ENCODE assay signal across 8 cellular contexts in genomic region chr7:519974-520458, GRCh38. TPM values are rescaled to one million over a fixed set of nuclear protein-coding genes. Genes with fewer than 3 reads are reported as not detected.
DNase-seq lines count a peak whose midpoint lies in the region; ATAC-seq, FAIRE-seq and TF ChIP-seq lines count a peak whose summit lies in the region.

No MANE protein-coding gene starts in this region.

- no peaks in the 10 kb centered on the region; a peak in 1 of 5 replicates for H3K9me3 Mint-ChIP-seq in H9

- no peak overlapping the region for H2BK5ac ChIP-seq in H9 (ENCODE audit: insufficient read length, low read length)

- H2AFZ ChIP-seq in H9 (ENCODE audit: low read length), result no peak overlapping the region

- no peak overlapping the region for H2BK12ac ChIP-seq in H9 (ENCODE audit: insufficient read length, low read depth, low read length)

- H3K18ac ChIP-seq in H9 (ENCODE audit: insufficient read length, low read depth, low read length), result no peak overlapping the region

- TF ChIP-seq CTCF in C4-2B (conservative IDR thresholded peaks at IDR 0.05) (no peak; the same call in 1 of the 2 replicates), H9 (conservative IDR thresholded peaks at IDR 0.05) (peak; percentile 36; the same call in 1 of the 3 replicates), mucosa of descending colon (IDR thresholded peaks at IDR 0.05) (no peak), BE2C (IDR thresholded peaks at IDR 0.05; ENCODE audit: low read depth, low read length) (no peak)

- peaks cover 30% of the 10 kb centered on the region; the same call in 1 of the 2 replicates for H3K27me3 ChIP-seq in H9 (ENCODE audit: insufficient read depth, low read length)
- H3K27me3 ChIP-seq in BE2C, result peaks cover 90% of the 10 kb centered on the region

- H3K4me3 Mint-ChIP-seq in H9 (peak overlapping the region; percentile 31 to 78; a peak in 2 of 5 replicates), T-helper 17 cell (no peak overlapping the region)

- no peak overlapping the region for H3K9ac ChIP-seq in H9 (ENCODE audit: extremely low read depth, insufficient read length, low read length)

- no peaks in the 10 kb centered on the region for H3K79me1 ChIP-seq in H9 (ENCODE audit: insufficient read depth, low read depth, low read length, poor library complexity, severe bottlenecking)

- H3K4me3 ChIP-seq in mucosa of descending colon (peak overlapping the region; percentile 54), BE2C (ENCODE audit: low read depth, low read length) (no peak overlapping the region)

- DNase-seq in H9 (peak; percentile 74), T-helper 17 cell (no peak), mucosa of descending colon (peak in 2 of 3 donors; percentile 44 to 74), urothelium cell line (ENCODE audit: low spot score) (peak; percentile 84), BE2C (no peak)

- H3K27me3 Mint-ChIP-seq in H9 (ENCODE audit: low read depth) (peaks cover 65% of the 10 kb centered on the region), T-helper 17 cell (peaks cover 15% of the 10 kb centered on the region)

- no peak overlapping the region for H3K23ac ChIP-seq in H9 (ENCODE audit: insufficient read length, low read depth, low read length)

- H2BK15ac ChIP-seq in H9 (ENCODE audit: low read depth, low read length), result no peak overlapping the region

- H4K8ac ChIP-seq in H9 (replicated peaks; ENCODE audit: insufficient read length, low read depth, low read length), result no peak overlapping the region

- ATAC-seq in T-helper 17 cell (peak; percentile 19), esophagus mucosa (peak; percentile 15), mucosa of descending colon (peak; percentile 33), HG02759 (IDR thresholded peaks at IDR 0.05; ENCODE audit: unreplicated experiment) (no peak)

- H3K27ac ChIP-seq in C4-2B (peak overlapping the region; percentile 62; the same call in 1 of the 2 replicates), H9 (ENCODE audit: insufficient read length, low read depth, low read length) (no peak overlapping the region)

- no peak overlapping the region for H3K4ac ChIP-seq in H9 (ENCODE audit: low read depth, low read length)

- H3K9me3 ChIP-seq in H9 (ENCODE audit: control insufficient read depth, low read depth, low read length), result no peaks in the 10 kb centered on the region
- no peaks in the 10 kb centered on the region for H3K9me3 ChIP-seq in T-helper 17 cell (ENCODE audit: control insufficient read depth, low read length, poor library complexity, severe bottlenecking)
- H3K9me3 ChIP-seq in mucosa of descending colon, result no peaks in the 10 kb centered on the region
- H3K9me3 ChIP-seq in BE2C, result no peaks in the 10 kb centered on the region

- H4K5ac ChIP-seq in H9 (ENCODE audit: insufficient read length, low read depth, low read length), result no peak overlapping the region

- no peak overlapping the region for H3K27ac Mint-ChIP-seq in H9
- no peak overlapping the region for H3K27ac Mint-ChIP-seq in T-helper 17 cell

- intact Hi-C loops in mucosa of descending colon (cut with DNase I, micrococcal nuclease), result no loop called here

- FAIRE-seq in urothelium cell line (lab: Jason Lieb, UNC), result no peak

- H3K4me1 Mint-ChIP-seq in H9, result peaks cover 17 to 29% of the 10 kb centered on the region in 2 experiments
- peaks cover 11% of the 10 kb centered on the region for H3K4me1 Mint-ChIP-seq in T-helper 17 cell

- no CpG with 5 or more reads among the region's 53 CpGs for WGBS in H9 (ENCODE audit: extremely low coverage, insufficient read length, low lambda C conversion rate)

- no peaks in the 10 kb centered on the region; a peak in 1 of 7 replicates for H3K36me3 Mint-ChIP-seq in H9 (ENCODE audit: insufficient read depth in 1 of 3, low read depth in 3 of 3)
- no peaks in the 10 kb centered on the region for H3K36me3 Mint-ChIP-seq in T-helper 17 cell (ENCODE audit: low read depth)

- H3K14ac ChIP-seq in H9 (ENCODE audit: insufficient read depth, low read length), result no peak overlapping the region

- H2AK5ac ChIP-seq in H9 (ENCODE audit: insufficient read length, low read length), result no peak overlapping the region

- H3T11ph ChIP-seq in H9 (ENCODE audit: low read length), result no peak overlapping the region

- no peak overlapping the region for H2BK120ac ChIP-seq in H9 (ENCODE audit: low read depth, low read length, poor library complexity, severe bottlenecking)

- H3K23me2 ChIP-seq in H9 (ENCODE audit: insufficient read length, low read depth, low read length, poor library complexity, severe bottlenecking), result peaks cover 38% of the 10 kb centered on the region

- no peak overlapping the region for H4K91ac ChIP-seq in H9 (ENCODE audit: insufficient read length, low read depth, low read length)

- no peak overlapping the region for H3K56ac ChIP-seq in H9 (ENCODE audit: insufficient read length, low read depth, low read length)

- peaks cover 2% of the 10 kb centered on the region; the same call in 1 of the 2 replicates for H3K4me1 ChIP-seq in H9 (ENCODE audit: insufficient read depth, low read length)
- H3K4me1 ChIP-seq in mucosa of descending colon (ENCODE audit: low read depth), result peaks cover 33% of the 10 kb centered on the region
- no peaks in the 10 kb centered on the region for H3K4me1 ChIP-seq in BE2C

- no peaks in the 10 kb centered on the region for H4K20me1 ChIP-seq in H9 (ENCODE audit: control insufficient read depth, insufficient read depth, insufficient read length)

- peak overlapping the region; percentile 87 for H3K4me2 ChIP-seq in H9 (ENCODE audit: insufficient read depth, insufficient read length, low read length)

- H2BK20ac ChIP-seq in H9 (ENCODE audit: low read depth, low read length, poor library complexity, severe bottlenecking), result no peak overlapping the region

- H3K36me3 ChIP-seq in mucosa of descending colon (ENCODE audit: low read depth), result no peaks in the 10 kb centered on the region
- H3K36me3 ChIP-seq in BE2C, result no peaks in the 10 kb centered on the region

- peaks cover 2% of the 10 kb centered on the region; the same call in 1 of the 2 replicates for H3K79me2 ChIP-seq in H9 (ENCODE audit: insufficient read depth, low read length)

RNA-seq across cellular contexts. Expression of gene PDGFA, which starts 0.4 kb away (rescaled TPM):
- 34.3 and 35.8 TPM in 2 replicates for total RNA-seq in H9 (2021)
- 10 to 100 TPM in 1 of 2 donors, 1 to 10 TPM in 1; 2.0 to 20.2 TPM for total RNA-seq in T-helper 17 cell
- 4.1 TPM for total RNA-seq in esophagus mucosa
- 10 to 100 TPM; 52.7 to 63.0 (median 57.5) TPM for total RNA-seq in mucosa of descending colon
- not detected for polyA plus RNA-seq in BE2C (2012; ENCODE audit: insufficient read depth, insufficient read length, low read depth)

Comparison
In these comparisons a context has a peak if more than half of its experiments do, and no peak if none do; other contexts are left out.
1. DNase-seq: peak in H9 (single experiment), mucosa of descending colon (2 of 3) and urothelium cell line (single experiment); none in T-helper 17 cell (0 of 3) and BE2C (single experiment).